25 cellular contexts compared by ENCODE assay signal in the genomic region with DNA sequence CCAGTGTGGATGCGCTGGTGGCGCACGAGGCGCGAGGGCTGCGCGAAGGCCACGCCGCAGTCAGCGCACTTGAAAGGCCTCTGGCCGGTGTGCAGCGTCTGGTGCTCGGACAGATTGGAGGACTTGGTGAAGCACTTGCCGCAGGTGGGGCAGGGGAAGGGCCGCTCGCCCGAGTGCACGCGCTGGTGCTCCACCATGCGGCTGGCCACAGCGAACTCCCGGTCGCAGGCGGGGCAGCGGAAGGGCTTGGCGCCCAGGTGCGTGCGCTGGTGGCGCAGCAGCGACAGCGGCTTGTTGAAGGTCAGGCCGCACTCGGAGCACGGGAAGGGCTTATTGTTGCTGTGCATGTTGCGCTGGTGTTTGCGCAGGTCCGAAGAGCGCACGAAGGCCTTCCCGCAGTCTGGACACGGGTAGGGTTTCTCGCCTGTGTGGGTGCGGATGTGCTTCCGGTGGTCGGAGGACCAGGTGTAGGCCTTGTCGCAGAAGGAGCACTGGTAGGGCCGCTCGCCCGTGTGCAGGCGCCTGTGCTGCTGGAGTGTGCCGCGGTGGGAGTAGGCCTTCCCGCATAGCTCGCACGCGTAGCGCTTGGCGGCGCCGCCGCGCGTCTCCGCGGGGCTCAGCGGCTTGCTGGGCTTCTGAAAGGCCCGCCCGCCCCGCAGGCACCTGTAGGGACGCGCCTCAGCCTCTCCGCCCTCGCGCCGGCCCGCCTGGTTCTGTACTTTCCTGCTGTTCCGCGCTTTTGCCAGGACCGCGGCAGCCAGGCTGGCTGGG. TPM values are rescaled to one million over a fixed set of nuclear protein-coding genes. Genes with fewer than 3 reads are reported as not detected.
A peak's percentile ranks its signal among the peaks of the same experiment; 100 is the strongest.
DNase-seq lines count a peak whose midpoint lies in the region; TF ChIP-seq lines count a peak whose summit lies in the region.
"Had no signal": no experiment of that assay in that cellular context is flagged by ENCODE, and none has a peak within 500 bp of the region (broad histone marks: within the 10 kb centered on the region; RNA-seq: fewer than 3 reads in every experiment).

No MANE protein-coding gene starts in this region.

- WGBS in sigmoid colon, 2 donors = 18 to 41% methylated on average over 80 of the region's 80 CpGs

- H3K36me3 Mint-ChIP-seq in activated naive CD4-positive, alpha-beta T cell treated with anti-CD3 and anti-CD28 coated beads for 36 hours (ENCODE audit: low read depth) = no peaks in the 10 kb centered on the region

- H3K4me1 Mint-ChIP-seq in activated naive CD4-positive, alpha-beta T cell treated with anti-CD3 and anti-CD28 coated beads for 36 hours (ENCODE audit: low read depth) = peaks cover 11% of the 10 kb centered on the region

- H3K36me3 ChIP-seq in left ventricle myocardium inferior (no peaks in the 10 kb centered on the region), sigmoid colon (no peaks in the 10 kb centered on the region)
- H3K36me3 ChIP-seq: ascending aorta had no signal

- no peak for TF ChIP-seq POLR2A in sigmoid colon (IDR thresholded peaks at IDR 0.05)

- TF ChIP-seq CTCF in left ventricle myocardium inferior (IDR thresholded peaks at IDR 0.05; ENCODE audit: borderline replicate concordance) = no peak
- TF ChIP-seq CTCF in sigmoid colon (IDR thresholded peaks at IDR 0.05) = no peak

- TF ChIP-seq EP300 in sigmoid colon (IDR thresholded peaks at IDR 0.05) = no peak

- H3K27me3 Mint-ChIP-seq in activated naive CD4-positive, alpha-beta T cell treated with anti-CD3 and anti-CD28 coated beads for 36 hours (ENCODE audit: low read depth) = peaks cover 27% of the 10 kb centered on the region

- DNase-seq in activated naive CD4-positive, alpha-beta T cell treated with anti-CD3 and anti-CD28 coated beads for 36 hours = no peak
- DNase-seq in activated naive CD4-positive, alpha-beta T cell treated with anti-CD3 and anti-CD28 coated beads, Interleukin-2, amount 50 U/mL, for 16 hours = no peak
- DNase-seq in RPMI8226 (peak; percentile 7), left ventricle myocardium inferior (no peak), retina (peak; percentile 74), NCI-H446 (lab: John Stamatoyannopoulos, UW) (no peak), NCI-H2081 (lab: John Stamatoyannopoulos, UW) (no peak), sigmoid colon (no peak)
- DNase-seq: ACHN; activated CD4-positive, CD25-positive, alpha-beta regulatory T cell; activated effector memory CD4-positive, alpha-beta T cell treated with Interleukin-2 at 50 U/mL for 16 hours; C1 segment of cervical spinal cord; effector CD8-positive, alpha-beta T cell; HCEC 1CT; IMR-90; mammary epithelial cell; MM.1S; naive thymus-derived CD4-positive, alpha-beta T cell; NCI-H146; NCI-H82; stimulated activated CD4-positive, alpha-beta T cell treated with anti-CD3 and anti-CD28 coated beads, Interleukin-2, amount 100 ng/mL, for 48 hours had no signal

- H3K9me3 ChIP-seq in left ventricle myocardium inferior (replicated peaks) (no peaks in the 10 kb centered on the region), sigmoid colon (no peaks in the 10 kb centered on the region)
- H3K9me3 ChIP-seq: ascending aorta had no signal

- peak overlapping the region; percentile 52 for H3K4me3 ChIP-seq in left ventricle myocardium inferior
- H3K4me3 ChIP-seq in sigmoid colon = no peak overlapping the region
- H3K4me3 ChIP-seq: ascending aorta, skin epidermis had no signal

- peak overlapping the region; percentile 39 for H3K4me3 Mint-ChIP-seq in activated naive CD4-positive, alpha-beta T cell treated with anti-CD3 and anti-CD28 coated beads for 36 hours

- H3K4me1 ChIP-seq in left ventricle myocardium inferior (peaks cover 9% of the 10 kb centered on the region), sigmoid colon (no peaks in the 10 kb centered on the region)
- H3K4me1 ChIP-seq: ascending aorta had no signal

- H3K27me3 ChIP-seq in left ventricle myocardium inferior (ENCODE audit: low read depth) (peaks cover 75% of the 10 kb centered on the region), sigmoid colon (peaks cover 0 to 25% (median 7%) of the 10 kb centered on the region in 3 donors)
- H3K27me3 ChIP-seq: ascending aorta had no signal

- H3K27ac ChIP-seq in left ventricle myocardium inferior (replicated peaks) = no peak overlapping the region
- no peak overlapping the region for H3K27ac ChIP-seq in sigmoid colon
- H3K27ac ChIP-seq: ascending aorta, skin epidermis had no signal

- no peak overlapping the region for H3K27ac Mint-ChIP-seq in activated naive CD4-positive, alpha-beta T cell treated with anti-CD3 and anti-CD28 coated beads for 36 hours
- H3K27ac Mint-ChIP-seq: naive thymus-derived CD4-positive, alpha-beta T cell had no signal

- CTCF ChIA-PET in activated naive CD4-positive, alpha-beta T cell treated with anti-CD3 and anti-CD28 coated beads for 36 hours (lab: Charles Lee) = no interaction called here

- H3K9me3 Mint-ChIP-seq in activated naive CD4-positive, alpha-beta T cell treated with anti-CD3 and anti-CD28 coated beads for 36 hours = no peaks in the 10 kb centered on the region
- H3K9me3 Mint-ChIP-seq: naive thymus-derived CD4-positive, alpha-beta T cell had no signal

- intact Hi-C loops in activated naive CD4-positive, alpha-beta T cell treated with anti-CD3 and anti-CD28 coated beads for 36 hours (cut with micrococcal nuclease) = loop anchor here (10.0 kb wide), 3 partner anchors 322 to 862 kb away; no protein-coding TSS in a partner anchor
- intact Hi-C loops in left ventricle myocardium inferior (cut with micrococcal nuclease) = no loop called here
- intact Hi-C loops in sigmoid colon (cut with DNase I) = loop anchor here (10.0 kb wide), 1 partner anchor 582 kb away; no protein-coding TSS in a partner anchor

RNA-seq across cellular contexts. Expression of a gene that starts 4.7 kb away (rescaled TPM):
- not detected for total RNA-seq in activated naive CD4-positive, alpha-beta T cell treated with anti-CD3 and anti-CD28 coated beads for 36 hours
- total RNA-seq in left ventricle myocardium inferior = not detected
- total RNA-seq in sigmoid colon = under 1 TPM in 1 of 4 donors, not detected in 3; under 0.01 TPM
- polyA plus RNA-seq in sigmoid colon = under 1 TPM in 1 of 3 donors, not detected in 2; 0.04 TPM
- total RNA-seq: ascending aorta; G401; glomerular endothelial cell; IMR-90; naive thymus-derived CD4-positive, alpha-beta T cell had no signal
- polyA plus RNA-seq: IMR-90 had no signal

Comparison
In these comparisons a context has a peak if more than half of its experiments do, and no peak if none do; other contexts are left out.
1. DNase-seq: peak in RPMI8226 (single experiment) and retina (single experiment); none in activated naive CD4-positive, alpha-beta T cell treated with anti-CD3 and anti-CD28 coated beads for 36 hours (single experiment), activated naive CD4-positive, alpha-beta T cell treated with anti-CD3 and anti-CD28 coated beads, Interleukin-2, amount 50 U/mL, for 16 hours (single experiment), left ventricle myocardium inferior (single experiment), NCI-H446 (0 of 2), NCI-H2081 (0 of 2) and sigmoid colon (single experiment).